27 cellular contexts compared by ENCODE assay signal in the genomic region with DNA sequence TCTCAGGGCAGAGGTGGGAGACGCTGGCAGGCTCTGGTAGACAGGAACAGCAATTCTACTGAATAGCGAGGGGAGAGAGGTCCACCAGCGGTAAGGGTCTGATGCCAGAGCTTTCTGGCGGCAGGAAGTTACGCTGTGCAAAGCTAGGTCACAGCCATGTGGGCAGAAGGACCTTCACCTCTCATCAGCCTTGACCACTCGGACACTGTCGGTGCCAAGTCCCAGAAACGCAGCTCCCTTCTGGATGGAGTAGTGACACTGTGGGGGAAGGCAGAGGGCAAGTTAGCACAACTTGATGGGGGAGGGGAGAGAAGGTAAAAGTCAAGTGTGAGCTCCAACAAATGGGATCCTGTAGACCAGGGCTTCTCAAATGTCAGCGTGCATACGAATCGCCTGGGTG. TPM values are rescaled to one million over a fixed set of nuclear protein-coding genes. Genes with fewer than 3 reads are reported as not detected.
DNase-seq lines count a peak whose midpoint lies in the region; ATAC-seq, FAIRE-seq and TF ChIP-seq lines count a peak whose summit lies in the region.
"Had no signal": no experiment of that assay in that cellular context is flagged by ENCODE, and none has a peak within 500 bp of the region (broad histone marks: within the 10 kb centered on the region; RNA-seq: fewer than 3 reads in every experiment).

No MANE protein-coding gene starts in this region.

- CTCF ChIA-PET in A549 (lab: Yijun Ruan, JAX) (interaction anchor here (0.5 to 36.2 kb wide), 3 partner anchors 8 to 575 kb away, joined by 3 to 646 read pairs (median 451); a partner anchor contains a TSS), HEK293 (lab: Yijun Ruan, JAX) (interaction anchor here (0.6 to 6.2 kb wide), 3 partner anchors 10 to 982 kb away, joined by 3 to 52 read pairs (median 4); a partner anchor contains a TSS)

- no peak overlapping the region for H3K4me3 ChIP-seq in A549
- H3K4me3 ChIP-seq in HEK293 (ENCODE audit: low read depth, low read length), result no peak overlapping the region
- H3K4me3 ChIP-seq in right lobe of liver, result peak overlapping the region; percentile 41 to 56 (median 49)
- H3K4me3 ChIP-seq: GM23338 had no signal

- H3K27ac ChIP-seq in A549, result peak overlapping the region; percentile 7 to 79; a peak in 4 of 6 replicates
- H3K27ac ChIP-seq in HEK293 (ENCODE audit: extremely low read depth, low read depth, low read length), result no peak overlapping the region
- peak overlapping the region; percentile 43 to 75 (median 60) for H3K27ac ChIP-seq in right lobe of liver

- no peaks in the 10 kb centered on the region for H3K27me3 Mint-ChIP-seq in progenitor cell of endocrine pancreas
- no peaks in the 10 kb centered on the region for H3K27me3 Mint-ChIP-seq in T-helper 2 cell treated with Interferon-gamma antibody and Interleukin-4, amounts not matched to agents 5 μg/mL and 100 μg/mL, for 36 hours (ENCODE audit: low read depth)
- H3K27me3 Mint-ChIP-seq: B cell had no signal

- TF ChIP-seq POLR2A in A549 (IDR thresholded peaks at IDR 0.05; ENCODE audit: low read length), result no peak
- TF ChIP-seq POLR2A in right lobe of liver (IDR thresholded peaks at IDR 0.05), result peak; percentile 85

- TF ChIP-seq CTCF in A549 (IDR thresholded peaks at IDR 0.05), result no peak
- no peak for TF ChIP-seq CTCF in HEK293 (tag by site-specific recombination; IDR thresholded peaks at IDR 0.05)
- no peak for TF ChIP-seq CTCF in right lobe of liver (IDR thresholded peaks at IDR 0.05)
- TF ChIP-seq CTCF in progenitor cell of endocrine pancreas (IDR thresholded peaks at IDR 0.05; ENCODE audit: unreplicated experiment), result no peak

- H3K36me3 ChIP-seq in HEK293 (ENCODE audit: control insufficient read depth in 2 of 2, insufficient read depth in 1 of 2, low read length in 2 of 2), result peaks cover 0 to 21% of the 10 kb centered on the region in 2 experiments; a peak in 2 of 3 replicates
- no peaks in the 10 kb centered on the region for H3K36me3 ChIP-seq in right lobe of liver

- no peak for TF ChIP-seq RAD21 in A549 (conservative IDR thresholded peaks at IDR 0.05 in 1 of 2, IDR thresholded peaks at IDR 0.05 in 1 of 2)

- 93% methylated on average over 11 of the region's 11 CpGs for WGBS in A549 (ENCODE audit: missing lambda C conversion rate)
- 40% methylated on average over 10 of the region's 11 CpGs for WGBS in right lobe of liver (ENCODE audit: insufficient coverage, low coverage, low lambda C conversion rate, missing lambda C conversion rate)

- FAIRE-seq in A549 (lab: Jason Lieb, UNC), result no peak
- FAIRE-seq: G401.6, HTR-8/SVneo, RCC 7860 had no signal

- H3K27ac Mint-ChIP-seq in progenitor cell of endocrine pancreas, result peak overlapping the region; percentile 1
- H3K27ac Mint-ChIP-seq in T-helper 2 cell treated with Interferon-gamma antibody and Interleukin-4, amounts not matched to agents 5 μg/mL and 100 μg/mL, for 36 hours, result no peak overlapping the region
- H3K27ac Mint-ChIP-seq: B cell; CD8-positive, alpha-beta T cell; GM23338; H9 had no signal

- no peak for DNase-seq in A549 (ENCODE audit: low read depth in 1 of 2, low spot score in 1 of 2)
- peak; percentile 75 to 92 (median 88) for DNase-seq in right lobe of liver
- no peak for DNase-seq in progenitor cell of endocrine pancreas (ENCODE audit: low spot score, unreplicated experiment)
- no peak for DNase-seq in NCI-H82 treated with DMSO at 0.1 percent for 48 hours (lab: John Stamatoyannopoulos, UW; ENCODE audit: unreplicated experiment)
- DNase-seq in NCI-H2227 (lab: John Stamatoyannopoulos, UW; ENCODE audit: unreplicated experiment), result no peak
- DNase-seq in T-helper 2 cell treated with Interferon-gamma antibody and Interleukin-4, amounts not matched to agents 5 μg/mL and 100 μg/mL, for 36 hours (ENCODE audit: low spot score), result no peak
- DNase-seq: Caco-2; CD8-positive, alpha-beta T cell; H9; HFFc6; KBM-7; MV-4-11; NCI-H1105; NCI-H1436 treated with DMSO at 0.1 percent for 48 hours; NCI-H2081; NCI-H2171 treated with DMSO at 0.1 percent for 48 hours; NCI-H524; NCI-H748 treated with DMSO at 0.1 percent for 48 hours; SIG-M5 had no signal

- ATAC-seq in A549 (no peak), right lobe of liver (peak; percentile 64 to 82 (median 70))
- ATAC-seq: CD8-positive, alpha-beta T cell; GM23338; SK-N-SH treated with all-trans-retinoic acid at 6 μM for 48 hours had no signal

- H3K4me1 Mint-ChIP-seq in progenitor cell of endocrine pancreas (ENCODE audit: low read depth), result peaks cover 5% of the 10 kb centered on the region
- peaks cover 4% of the 10 kb centered on the region for H3K4me1 Mint-ChIP-seq in T-helper 2 cell treated with Interferon-gamma antibody and Interleukin-4, amounts not matched to agents 5 μg/mL and 100 μg/mL, for 36 hours (ENCODE audit: low read depth)
- H3K4me1 Mint-ChIP-seq: B cell had no signal

- POLR2A ChIA-PET in A549 (lab: Yijun Ruan, JAX), result interaction anchor here (1.3 to 2.6 kb wide), 2 partner anchors 11 to 125 kb away, joined by 3 to 13 read pairs; a partner anchor contains a TSS
- POLR2A ChIA-PET in HEK293 (lab: Yijun Ruan, JAX), result interaction anchor here (0.7 to 2.9 kb wide), 4 partner anchors 8 to 497 kb away, joined by 3 to 18 read pairs (median 6); a partner anchor contains a TSS

- H3K9me3 ChIP-seq in A549 (no peaks in the 10 kb centered on the region), HEK293 (ENCODE audit: control insufficient read depth, insufficient read depth, low read depth, low read length) (no peaks in the 10 kb centered on the region), right lobe of liver (no peaks in the 10 kb centered on the region)
- H3K9me3 ChIP-seq: Caco-2 had no signal

- H3K27me3 ChIP-seq in right lobe of liver, result no peaks in the 10 kb centered on the region

- H3K4me1 ChIP-seq in A549 (peaks cover 55% of the 10 kb centered on the region), HEK293 (ENCODE audit: control insufficient read depth, insufficient read depth, low read length) (peaks cover 12% of the 10 kb centered on the region), right lobe of liver (peaks cover 0 to 58% (median 17%) of the 10 kb centered on the region in 4 donors)

- H3K4me3 Mint-ChIP-seq in progenitor cell of endocrine pancreas (ENCODE audit: low read depth), result no peak overlapping the region
- no peak overlapping the region for H3K4me3 Mint-ChIP-seq in T-helper 2 cell treated with Interferon-gamma antibody and Interleukin-4, amounts not matched to agents 5 μg/mL and 100 μg/mL, for 36 hours
- H3K4me3 Mint-ChIP-seq: B cell; CD8-positive, alpha-beta T cell; GM23338; H9; HFFc6 had no signal

- no peak overlapping the region for H3K4me2 ChIP-seq in A549
- H3K4me2 ChIP-seq: GM23338 had no signal

- H3K36me3 Mint-ChIP-seq in progenitor cell of endocrine pancreas (ENCODE audit: insufficient read depth), result peaks cover 5% of the 10 kb centered on the region
- H3K36me3 Mint-ChIP-seq in T-helper 2 cell treated with Interferon-gamma antibody and Interleukin-4, amounts not matched to agents 5 μg/mL and 100 μg/mL, for 36 hours (ENCODE audit: low read depth), result no peaks in the 10 kb centered on the region

- TF ChIP-seq EP300 in A549 (IDR thresholded peaks at IDR 0.05), result no peak

- H3K9me3 Mint-ChIP-seq in progenitor cell of endocrine pancreas (ENCODE audit: low read depth), result no peaks in the 10 kb centered on the region
- no peaks in the 10 kb centered on the region for H3K9me3 Mint-ChIP-seq in T-helper 2 cell treated with Interferon-gamma antibody and Interleukin-4, amounts not matched to agents 5 μg/mL and 100 μg/mL, for 36 hours
- H3K9me3 Mint-ChIP-seq: CD8-positive, alpha-beta T cell; GM23338; H9; HFFc6 had no signal

- intact Hi-C loops in right lobe of liver (cut with DNase I), result no loop called here

TF ChIP-seq in A549, 52 proteins besides CTCF, POLR2A, EP300 and RAD21 (continues in another document):
- TF ChIP-seq JUNB (IDR thresholded peaks at IDR 0.05), result no peak
- no peak for TF ChIP-seq CHD4 (IDR thresholded peaks at IDR 0.05; ENCODE audit: borderline replicate concordance)
- no peak for TF ChIP-seq HOXB5 (CRISPR knock-in tag; IDR thresholded peaks at IDR 0.05)
- no peak for TF ChIP-seq MAFK (IDR thresholded peaks at IDR 0.05; ENCODE audit: partially characterized antibody)
- no peak for TF ChIP-seq TFCP2L1 (CRISPR knock-in tag; IDR thresholded peaks at IDR 0.05)
- TF ChIP-seq CEBPB (IDR thresholded peaks at IDR 0.05), result no peak
- no peak for TF ChIP-seq CBX2 (IDR thresholded peaks at IDR 0.05; ENCODE audit: borderline replicate concordance, low read depth)

RNA-seq across cellular contexts. Expression of a gene that starts 10.3 kb away (rescaled TPM):
- polyA plus RNA-seq in A549 (2011; rRNA removed), result 28.8 and 32.9 TPM in 2 replicates
- 6.5 and 8.4 TPM in 2 replicates for polyA plus RNA-seq in A549 (2012; cell fraction: cytosol; rRNA removed)
- 11.2 and 17.4 TPM in 2 replicates for polyA plus RNA-seq in A549 (2012; cell fraction: nucleus; rRNA removed)
- 12.1 to 15.6 TPM (median 15.1 TPM) in 3 replicates for polyA plus RNA-seq in A549 (2017; fragmentation: RNase III; extraction: RNeasy Plus Mini Kit Qiagen cat#74134 plus additional on column Dnase treatment)
- polyA minus RNA-seq in A549 (2011; rRNA and poly(A)+ RNA removed), result 44.9 and 53.6 TPM in 2 replicates
- 10 to 100 TPM in 5 of 6 experiments, 1 to 10 TPM in 1; 5.5 to 24.4 (median 19.2) TPM for total RNA-seq in right lobe of liver
- total RNA-seq in progenitor cell of endocrine pancreas, result 75.7 and 78.8 TPM in 2 replicates

RNA-seq across cellular contexts. Expression of a gene that starts 10.5 kb away (rescaled TPM):
- 16.5 and 19.2 TPM in 2 replicates for polyA plus RNA-seq in A549 (2011; rRNA removed)
- polyA plus RNA-seq in A549 (2012; cell fraction: cytosol; rRNA removed), result 15.0 and 17.1 TPM in 2 replicates
- polyA plus RNA-seq in A549 (2012; cell fraction: nucleus; rRNA removed), result 140 and 167 TPM in 2 replicates
- 14.0 to 16.4 TPM (median 14.5 TPM) in 3 replicates for polyA plus RNA-seq in A549 (2017; fragmentation: RNase III; extraction: RNeasy Plus Mini Kit Qiagen cat#74134 plus additional on column Dnase treatment)
- 8.2 and 12.5 TPM in 2 replicates for polyA minus RNA-seq in A549 (2011; rRNA and poly(A)+ RNA removed)
- 10 to 100 TPM; 20.6 to 54.2 (median 37.1) TPM for total RNA-seq in right lobe of liver
- total RNA-seq in progenitor cell of endocrine pancreas, result 58.6 and 59.0 TPM in 2 replicates

RNA-seq across cellular contexts. Expression of a gene that starts 36.8 kb away (rescaled TPM):
- polyA plus RNA-seq in A549 (2011; rRNA removed) (0.56 and 0.71 TPM in 2 replicates), A549 (2017; fragmentation: RNase III; extraction: RNeasy Plus Mini Kit Qiagen cat#74134 plus additional on column Dnase treatment) (0.54 to 0.66 TPM (median 0.64 TPM) in 3 replicates)
- 0.69 and 1.3 TPM in 2 replicates for polyA plus RNA-seq in A549 (2012; cell fraction: cytosol; rRNA removed)
- polyA plus RNA-seq in A549 (2012; cell fraction: nucleus; rRNA removed), result 2.9 TPM in 2 replicates
- 1.3 and 1.7 TPM in 2 replicates for polyA minus RNA-seq in A549 (2011; rRNA and poly(A)+ RNA removed)
- total RNA-seq in right lobe of liver (1 to 10 TPM; 2.9 to 8.0 (median 3.9) TPM), progenitor cell of endocrine pancreas (0.29 and 0.93 TPM in 2 replicates)
- total RNA-seq: GM23338, LHCN-M2 had no signal

Comparison
In these comparisons a context has a peak if more than half of its experiments do, and no peak if none do; other contexts are left out.
1. ATAC-seq: peak in right lobe of liver (4 of 4); none in A549 (0 of 2).
2. DNase-seq: peak in right lobe of liver (3 of 3); none in A549 (0 of 2), progenitor cell of endocrine pancreas (single experiment), NCI-H82 treated with DMSO at 0.1 percent for 48 hours (single experiment), NCI-H2227 (single experiment) and T-helper 2 cell treated with Interferon-gamma antibody and Interleukin-4, amounts not matched to agents 5 μg/mL and 100 μg/mL, for 36 hours (single experiment).
3. H3K4me3 ChIP-seq: peak in right lobe of liver (3 of 3); none in A549 (single experiment) and HEK293 (single experiment).